In genomic region chr11:65720237-65720934, GRCh38 we compare ENCODE assay signal across 1 cellular context.
TF ChIP-seq lines count a peak whose summit lies in the region.

TSS of gene RNASEH2C (minus strand) at chr11:65720798. CDS start at chr11:65720758, 40 bp downstream.

TF ChIP-seq in HepG2, 621 proteins besides CTCF, POLR2A, EP300 and RAD21 (continued from another document and continues in another):
- TF ChIP-seq ZFP36L1 (CRISPR knock-in tag; IDR thresholded peaks at IDR 0.05) (no peak), ZNF251 (CRISPR knock-in tag; IDR thresholded peaks at IDR 0.05) (no peak), ZNF788 (CRISPR knock-in tag; IDR thresholded peaks at IDR 0.05; ENCODE audit: borderline replicate concordance) (peak; percentile 86), SATB2 (CRISPR knock-in tag; IDR thresholded peaks at IDR 0.05) (no peak), HIVEP1 (CRISPR knock-in tag; IDR thresholded peaks at IDR 0.05) (peak; percentile 34; the same call in 1 of the 2 replicates), ZNF878 (CRISPR knock-in tag; IDR thresholded peaks at IDR 0.05) (no peak), ZKSCAN1 (IDR thresholded peaks at IDR 0.05; ENCODE audit: low read length) (no peak), ZEB1 (IDR thresholded peaks at IDR 0.05; ENCODE audit: insufficient replicate concordance, low read depth) (no peak), ZNF629 (CRISPR knock-in tag; conservative IDR thresholded peaks at IDR 0.05) (no peak), THRA (CRISPR knock-in tag; IDR thresholded peaks at IDR 0.05; ENCODE audit: borderline replicate concordance) (peak; percentile 42; the same call in 1 of the 2 replicates), KAT7 (CRISPR knock-in tag; IDR thresholded peaks at IDR 0.05; ENCODE audit: borderline replicate concordance) (peak; percentile 32; the same call in 1 of the 2 replicates), CC2D1A (CRISPR knock-in tag; IDR thresholded peaks at IDR 0.05) (no peak), POLR2AphosphoS2 (IDR thresholded peaks at IDR 0.05; ENCODE audit: low read depth, low read length) (no peak), GATA4 (IDR thresholded peaks at IDR 0.05; ENCODE audit: borderline replicate concordance, low read depth) (0 out of 2 replicates have a peak, but pooled peaks have one; percentile 22), CREB1 (IDR thresholded peaks at IDR 0.05) (peak; percentile 54), CREB1 (CRISPR knock-in tag; IDR thresholded peaks at IDR 0.05) (peak; percentile 62; the same call in 1 of the 2 replicates), PTBP1 (IDR thresholded peaks at IDR 0.05; ENCODE audit: low read depth, low read length, poor library complexity, severe bottlenecking) (no peak), ZNF776 (CRISPR knock-in tag; IDR thresholded peaks at IDR 0.05) (no peak), SIX1 (CRISPR knock-in tag; IDR thresholded peaks at IDR 0.05; ENCODE audit: borderline replicate concordance) (no peak), ZBTB3 (CRISPR knock-in tag; IDR thresholded peaks at IDR 0.05; ENCODE audit: borderline replicate concordance, low read depth) (no peak), NKX3-1 (CRISPR knock-in tag; IDR thresholded peaks at IDR 0.05) (no peak), ZSCAN12 (CRISPR knock-in tag; IDR thresholded peaks at IDR 0.05) (no peak), NR2F6 (IDR thresholded peaks at IDR 0.05) (no peak), NR2F6 (CRISPR knock-in tag; IDR thresholded peaks at IDR 0.05) (0 out of 2 replicates have a peak, but pooled peaks have one; percentile 13), ZNF83 (CRISPR knock-in tag; IDR thresholded peaks at IDR 0.05; ENCODE audit: borderline replicate concordance) (no peak), CHD4 (IDR thresholded peaks at IDR 0.05; ENCODE audit: borderline replicate concordance, low read length) (no peak), ZNF101 (CRISPR knock-in tag; IDR thresholded peaks at IDR 0.05; ENCODE audit: borderline replicate concordance, low read depth) (no peak), ZNF644 (CRISPR knock-in tag; IDR thresholded peaks at IDR 0.05; ENCODE audit: low read depth) (no peak), HMGXB4 (CRISPR knock-in tag; IDR thresholded peaks at IDR 0.05; ENCODE audit: borderline replicate concordance in 1 of 2, low read depth in 1 of 2) (peak; percentile 63 to 73; a peak in 3 of 4 replicates), IRX3 (CRISPR knock-in tag; IDR thresholded peaks at IDR 0.05; ENCODE audit: borderline replicate concordance, low read depth) (no peak), ZC3H13 (CRISPR knock-in tag; IDR thresholded peaks at IDR 0.05) (peak; percentile 94), ZBTB42 (CRISPR knock-in tag; IDR thresholded peaks at IDR 0.05) (peak; percentile 80; the same call in 1 of the 2 replicates), FOXJ3 (CRISPR knock-in tag; IDR thresholded peaks at IDR 0.05; ENCODE audit: borderline replicate concordance) (no peak), ZNF362 (CRISPR knock-in tag; IDR thresholded peaks at IDR 0.05; ENCODE audit: borderline replicate concordance) (no peak), GABPB1 (CRISPR knock-in tag; IDR thresholded peaks at IDR 0.05) (peak; percentile 94), MED13 (CRISPR knock-in tag; IDR thresholded peaks at IDR 0.05) (no peak), GATAD1 (CRISPR knock-in tag; IDR thresholded peaks at IDR 0.05) (peak; percentile 89), CENPT (CRISPR knock-in tag; IDR thresholded peaks at IDR 0.05; ENCODE audit: low read depth) (0 out of 2 replicates have a peak, but pooled peaks have one; percentile 80), ZNF460 (CRISPR knock-in tag; IDR thresholded peaks at IDR 0.05; ENCODE audit: borderline replicate concordance) (no peak), ZNF550 (CRISPR knock-in tag; IDR thresholded peaks at IDR 0.05; ENCODE audit: borderline replicate concordance) (no peak), STAG1 (CRISPR knock-in tag; IDR thresholded peaks at IDR 0.05) (no peak; the same call in 1 of the 2 replicates), PCBP2 (optimal IDR thresholded peaks at IDR 0.05; ENCODE audit: low read depth, low read length, poor library complexity, severe bottlenecking) (peak; percentile 90), FLYWCH1 (CRISPR knock-in tag; IDR thresholded peaks at IDR 0.05) (no peak), REXO4 (CRISPR knock-in tag; IDR thresholded peaks at IDR 0.05; ENCODE audit: borderline replicate concordance) (no peak), RFX5 (IDR thresholded peaks at IDR 0.05; ENCODE audit: low read depth, low read length) (no peak), ZNF33A (CRISPR knock-in tag; IDR thresholded peaks at IDR 0.05; ENCODE audit: borderline replicate concordance) (no peak), ZNF124 (CRISPR knock-in tag; IDR thresholded peaks at IDR 0.05) (peak; percentile 89), PRPF4 (IDR thresholded peaks at IDR 0.05; ENCODE audit: low read depth, low read length, poor library complexity, severe bottlenecking) (no peak)
- TF ChIP-seq, protein P1, sequence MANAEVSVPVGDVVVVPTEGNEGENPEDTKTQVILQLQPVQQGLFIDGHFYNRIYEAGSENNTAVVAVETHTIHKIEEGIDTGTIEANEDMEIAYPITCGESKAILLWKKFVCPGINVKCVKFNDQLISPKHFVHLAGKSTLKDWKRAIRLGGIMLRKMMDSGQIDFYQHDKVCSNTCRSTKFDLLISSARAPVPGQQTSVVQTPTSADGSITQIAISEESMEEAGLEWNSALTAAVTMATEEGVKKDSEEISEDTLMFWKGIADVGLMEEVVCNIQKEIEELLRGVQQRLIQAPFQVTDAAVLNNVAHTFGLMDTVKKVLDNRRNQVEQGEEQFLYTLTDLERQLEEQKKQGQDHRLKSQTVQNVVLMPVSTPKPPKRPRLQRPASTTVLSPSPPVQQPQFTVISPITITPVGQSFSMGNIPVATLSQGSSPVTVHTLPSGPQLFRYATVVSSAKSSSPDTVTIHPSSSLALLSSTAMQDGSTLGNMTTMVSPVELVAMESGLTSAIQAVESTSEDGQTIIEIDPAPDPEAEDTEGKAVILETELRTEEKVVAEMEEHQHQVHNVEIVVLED (CRISPR knock-in tag; IDR thresholded peaks at IDR 0.05; ENCODE audit: borderline replicate concordance) = peak; percentile 87
- TF ChIP-seq, protein P2, sequence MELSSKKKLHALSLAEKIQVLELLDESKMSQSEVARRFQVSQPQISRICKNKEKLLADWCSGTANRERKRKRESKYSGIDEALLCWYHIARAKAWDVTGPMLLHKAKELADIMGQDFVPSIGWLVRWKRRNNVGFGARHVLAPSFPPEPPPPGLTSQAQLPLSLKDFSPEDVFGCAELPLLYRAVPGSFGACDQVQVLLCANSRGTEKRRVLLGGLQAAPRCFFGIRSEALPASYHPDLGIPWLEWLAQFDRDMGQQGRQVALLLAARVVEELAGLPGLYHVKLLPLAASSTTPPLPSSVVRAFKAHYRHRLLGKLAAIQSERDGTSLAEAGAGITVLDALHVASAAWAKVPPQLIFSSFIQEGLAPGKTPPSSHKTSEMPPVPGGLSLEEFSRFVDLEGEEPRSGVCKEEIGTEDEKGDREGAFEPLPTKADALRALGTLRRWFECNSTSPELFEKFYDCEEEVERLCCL (CRISPR knock-in tag; IDR thresholded peaks at IDR 0.05; ENCODE audit: borderline replicate concordance) = peak; percentile 53; the same call in 1 of the 2 replicates
- TF ChIP-seq, protein P3, sequence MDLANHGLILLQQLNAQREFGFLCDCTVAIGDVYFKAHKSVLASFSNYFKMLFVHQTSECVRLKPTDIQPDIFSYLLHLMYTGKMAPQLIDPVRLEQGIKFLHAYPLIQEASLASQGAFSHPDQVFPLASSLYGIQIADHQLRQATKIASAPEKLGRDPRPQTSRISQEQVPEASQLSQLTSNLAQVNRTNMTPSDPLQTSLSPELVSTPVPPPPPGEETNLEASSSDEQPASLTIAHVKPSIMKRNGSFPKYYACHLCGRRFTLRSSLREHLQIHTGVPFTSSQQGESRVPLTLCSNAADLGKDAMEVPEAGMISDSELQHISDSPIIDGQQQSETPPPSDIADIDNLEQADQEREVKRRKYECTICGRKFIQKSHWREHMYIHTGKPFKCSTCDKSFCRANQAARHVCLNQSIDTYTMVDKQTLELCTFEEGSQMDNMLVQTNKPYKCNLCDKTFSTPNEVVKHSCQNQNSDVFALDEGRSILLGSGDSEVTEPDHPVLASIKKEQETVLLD (CRISPR knock-in tag; IDR thresholded peaks at IDR 0.05; ENCODE audit: low read depth) = peak; percentile 41; the same call in 1 of the 2 replicates
- TF ChIP-seq, protein P4, sequence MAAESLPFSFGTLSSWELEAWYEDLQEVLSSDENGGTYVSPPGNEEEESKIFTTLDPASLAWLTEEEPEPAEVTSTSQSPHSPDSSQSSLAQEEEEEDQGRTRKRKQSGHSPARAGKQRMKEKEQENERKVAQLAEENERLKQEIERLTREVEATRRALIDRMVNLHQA (CRISPR knock-in tag; IDR thresholded peaks at IDR 0.05) = 0 out of 2 replicates have a peak, but pooled peaks have one; percentile 56
- TF ChIP-seq, protein P5, sequence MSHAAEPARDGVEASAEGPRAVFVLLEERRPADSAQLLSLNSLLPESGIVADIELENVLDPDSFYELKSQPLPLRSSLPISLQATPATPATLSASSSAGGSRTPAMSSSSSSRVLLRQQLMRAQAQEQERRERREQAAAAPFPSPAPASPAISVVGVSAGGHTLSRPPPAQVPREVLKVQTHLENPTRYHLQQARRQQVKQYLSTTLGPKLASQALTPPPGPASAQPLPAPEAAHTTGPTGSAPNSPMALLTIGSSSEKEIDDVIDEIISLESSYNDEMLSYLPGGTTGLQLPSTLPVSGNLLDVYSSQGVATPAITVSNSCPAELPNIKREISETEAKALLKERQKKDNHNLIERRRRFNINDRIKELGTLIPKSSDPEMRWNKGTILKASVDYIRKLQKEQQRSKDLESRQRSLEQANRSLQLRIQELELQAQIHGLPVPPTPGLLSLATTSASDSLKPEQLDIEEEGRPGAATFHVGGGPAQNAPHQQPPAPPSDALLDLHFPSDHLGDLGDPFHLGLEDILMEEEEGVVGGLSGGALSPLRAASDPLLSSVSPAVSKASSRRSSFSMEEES (CRISPR knock-in tag; IDR thresholded peaks at IDR 0.05) = no peak
- TF ChIP-seq, protein P6, sequence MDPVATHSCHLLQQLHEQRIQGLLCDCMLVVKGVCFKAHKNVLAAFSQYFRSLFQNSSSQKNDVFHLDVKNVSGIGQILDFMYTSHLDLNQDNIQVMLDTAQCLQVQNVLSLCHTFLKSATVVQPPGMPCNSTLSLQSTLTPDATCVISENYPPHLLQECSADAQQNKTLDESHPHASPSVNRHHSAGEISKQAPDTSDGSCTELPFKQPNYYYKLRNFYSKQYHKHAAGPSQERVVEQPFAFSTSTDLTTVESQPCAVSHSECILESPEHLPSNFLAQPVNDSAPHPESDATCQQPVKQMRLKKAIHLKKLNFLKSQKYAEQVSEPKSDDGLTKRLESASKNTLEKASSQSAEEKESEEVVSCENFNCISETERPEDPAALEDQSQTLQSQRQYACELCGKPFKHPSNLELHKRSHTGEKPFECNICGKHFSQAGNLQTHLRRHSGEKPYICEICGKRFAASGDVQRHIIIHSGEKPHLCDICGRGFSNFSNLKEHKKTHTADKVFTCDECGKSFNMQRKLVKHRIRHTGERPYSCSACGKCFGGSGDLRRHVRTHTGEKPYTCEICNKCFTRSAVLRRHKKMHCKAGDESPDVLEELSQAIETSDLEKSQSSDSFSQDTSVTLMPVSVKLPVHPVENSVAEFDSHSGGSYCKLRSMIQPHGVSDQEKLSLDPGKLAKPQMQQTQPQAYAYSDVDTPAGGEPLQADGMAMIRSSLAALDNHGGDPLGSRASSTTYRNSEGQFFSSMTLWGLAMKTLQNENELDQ (CRISPR knock-in tag; IDR thresholded peaks at IDR 0.05; ENCODE audit: borderline replicate concordance) = peak; percentile 84; the same call in 1 of the 2 replicates
- TF ChIP-seq, protein P7, sequence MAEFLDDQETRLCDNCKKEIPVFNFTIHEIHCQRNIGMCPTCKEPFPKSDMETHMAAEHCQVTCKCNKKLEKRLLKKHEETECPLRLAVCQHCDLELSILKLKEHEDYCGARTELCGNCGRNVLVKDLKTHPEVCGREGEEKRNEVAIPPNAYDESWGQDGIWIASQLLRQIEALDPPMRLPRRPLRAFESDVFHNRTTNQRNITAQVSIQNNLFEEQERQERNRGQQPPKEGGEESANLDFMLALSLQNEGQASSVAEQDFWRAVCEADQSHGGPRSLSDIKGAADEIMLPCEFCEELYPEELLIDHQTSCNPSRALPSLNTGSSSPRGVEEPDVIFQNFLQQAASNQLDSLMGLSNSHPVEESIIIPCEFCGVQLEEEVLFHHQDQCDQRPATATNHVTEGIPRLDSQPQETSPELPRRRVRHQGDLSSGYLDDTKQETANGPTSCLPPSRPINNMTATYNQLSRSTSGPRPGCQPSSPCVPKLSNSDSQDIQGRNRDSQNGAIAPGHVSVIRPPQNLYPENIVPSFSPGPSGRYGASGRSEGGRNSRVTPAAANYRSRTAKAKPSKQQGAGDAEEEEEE (CRISPR knock-in tag; IDR thresholded peaks at IDR 0.05; ENCODE audit: borderline replicate concordance) = no peak; the same call in 1 of the 2 replicates
